24 cellular contexts compared by ENCODE assay signal in genomic region chr2:27412419-27413152, GRCh38. TPM values are rescaled to one million over a fixed set of nuclear protein-coding genes. Genes with fewer than 3 reads are reported as not detected.
A peak's percentile ranks its signal among the peaks of the same experiment; 100 is the strongest.
DNase-seq lines count a peak whose midpoint lies in the region; ATAC-seq, FAIRE-seq and TF ChIP-seq lines count a peak whose summit lies in the region.
"Had no signal": no experiment of that assay in that cellular context is flagged by ENCODE, and none has a peak within 500 bp of the region (broad histone marks: within the 10 kb centered on the region; RNA-seq: fewer than 3 reads in every experiment).

No MANE protein-coding gene starts in this region.

- H3K36me3 Mint-ChIP-seq in Caco-2 (ENCODE audit: insufficient read depth, unreplicated experiment), result peaks cover 19% of the 10 kb centered on the region
- H3K36me3 Mint-ChIP-seq in dendritic cell treated with granulocyte-macrophage colony-stimulating factor and Interleukin-4, amounts not matched to agents 40 ng/mL and 50 ng/mL, for 4 days (ENCODE audit: low read depth), result peaks cover 14% of the 10 kb centered on the region
- H3K36me3 Mint-ChIP-seq: CD4-positive, CD25-positive, alpha-beta regulatory T cell had no signal

- CTCF ChIA-PET in A549 (lab: Yijun Ruan, JAX), result interaction anchor here (0.6 kb wide), 1 partner anchor 248 kb away, joined by 3 read pairs; no protein-coding TSS in a partner anchor
- CTCF ChIA-PET in Caco-2 (lab: Charles Lee), result no interaction called here
- CTCF ChIA-PET in RWPE1 (lab: Yijun Ruan, JAX), result no interaction called here

- no peak for TF ChIP-seq RAD21 in A549 (conservative IDR thresholded peaks at IDR 0.05 in 1 of 2, IDR thresholded peaks at IDR 0.05 in 1 of 2)

- no peaks in the 10 kb centered on the region for H3K9me3 Mint-ChIP-seq in Caco-2 (ENCODE audit: unreplicated experiment)
- no peaks in the 10 kb centered on the region for H3K9me3 Mint-ChIP-seq in dendritic cell treated with granulocyte-macrophage colony-stimulating factor and Interleukin-4, amounts not matched to agents 40 ng/mL and 50 ng/mL, for 4 days

- H3K4me1 Mint-ChIP-seq in Caco-2 (ENCODE audit: low read depth, unreplicated experiment), result peaks cover 27% of the 10 kb centered on the region
- H3K4me1 Mint-ChIP-seq in dendritic cell treated with granulocyte-macrophage colony-stimulating factor and Interleukin-4, amounts not matched to agents 40 ng/mL and 50 ng/mL, for 4 days (ENCODE audit: low read depth), result peaks cover 24% of the 10 kb centered on the region

- H3K27ac ChIP-seq in A549, result peak overlapping the region in 1 of 2 experiments; percentile 16; a peak in 1 of 6 replicates
- H3K27ac ChIP-seq in RWPE1, result no peak overlapping the region
- H3K27ac ChIP-seq: GM23248, HL-60 had no signal

- no peak for ATAC-seq in A549
- ATAC-seq in GM18858 (IDR thresholded peaks at IDR 0.05; ENCODE audit: unreplicated experiment), result no peak
- ATAC-seq in HG03095 (IDR thresholded peaks at IDR 0.05; ENCODE audit: unreplicated experiment), result no peak

- intact Hi-C loops in Caco-2 (cut with micrococcal nuclease; ENCODE audit: unreplicated experiment), result no loop called here
- intact Hi-C loops in dendritic cell treated with granulocyte-macrophage colony-stimulating factor and Interleukin-4, amounts not matched to agents 40 ng/mL and 50 ng/mL, for 4 days (cut with micrococcal nuclease), result no loop called here

- WGBS in A549 (ENCODE audit: missing lambda C conversion rate), result 65% methylated on average over 9 of the region's 9 CpGs

- no peak for FAIRE-seq in A549 (lab: Jason Lieb, UNC)
- FAIRE-seq: GM12892, GM18507, H54 had no signal

- POLR2A ChIA-PET in A549 (lab: Yijun Ruan, JAX) (no interaction called here), Caco-2 (lab: Charles Lee) (no interaction called here), RWPE1 (lab: Yijun Ruan, JAX; ENCODE audit: low non-redundant PET) (no interaction called here)

- H3K9me3 ChIP-seq in A549, result no peaks in the 10 kb centered on the region
- no peaks in the 10 kb centered on the region for H3K9me3 ChIP-seq in Caco-2
- H3K9me3 ChIP-seq: BE2C had no signal

- H3K4me2 ChIP-seq in A549, result peak overlapping the region; percentile 6; the same call in 1 of the 3 replicates

- peaks cover 23% of the 10 kb centered on the region; the same call in 2 of the 3 replicates for H3K4me1 ChIP-seq in A549
- peaks cover 26% of the 10 kb centered on the region for H3K4me1 ChIP-seq in Caco-2

- peak overlapping the region; percentile 23 for H3K27ac Mint-ChIP-seq in Caco-2 (ENCODE audit: unreplicated experiment)
- H3K27ac Mint-ChIP-seq in dendritic cell treated with granulocyte-macrophage colony-stimulating factor and Interleukin-4, amounts not matched to agents 40 ng/mL and 50 ng/mL, for 4 days, result peak overlapping the region; percentile 47

- no TSS peak for BruUV-seq in Caco-2 (replicated peaks; lab: Mats Ljungman, UMichigan)

- TF ChIP-seq CTCF in A549 (IDR thresholded peaks at IDR 0.05) (no peak), Caco-2 (IDR thresholded peaks at IDR 0.05; ENCODE audit: insufficient read depth in 1 of 2, low read depth in 1 of 2, low read length in 1 of 2, severe bottlenecking in 1 of 2, unreplicated experiment in 1 of 2) (no peak), RWPE1 (conservative IDR thresholded peaks at IDR 0.05; ENCODE audit: low read depth) (no peak)

- H3K4me3 Mint-ChIP-seq in Caco-2 (ENCODE audit: unreplicated experiment), result no peak overlapping the region
- no peak overlapping the region for H3K4me3 Mint-ChIP-seq in dendritic cell treated with granulocyte-macrophage colony-stimulating factor and Interleukin-4, amounts not matched to agents 40 ng/mL and 50 ng/mL, for 4 days

- H3K27me3 Mint-ChIP-seq in Caco-2 (ENCODE audit: insufficient read depth, unreplicated experiment), result no peaks in the 10 kb centered on the region
- H3K27me3 Mint-ChIP-seq in dendritic cell treated with granulocyte-macrophage colony-stimulating factor and Interleukin-4, amounts not matched to agents 40 ng/mL and 50 ng/mL, for 4 days, result peaks cover 3% of the 10 kb centered on the region

- H3K4me3 ChIP-seq in A549 (no peak overlapping the region), Caco-2 (ENCODE audit: low read depth, low read length) (no peak overlapping the region)
- H3K4me3 ChIP-seq: GM23248 had no signal

- no peaks in the 10 kb centered on the region for H3K36me3 ChIP-seq in Caco-2 (ENCODE audit: control insufficient read depth, insufficient read depth, low read length)

- no peak for TF ChIP-seq EP300 in A549 (IDR thresholded peaks at IDR 0.05)

- no peaks in the 10 kb centered on the region for H3K27me3 ChIP-seq in Caco-2 (replicated peaks; ENCODE audit: control insufficient read depth, insufficient read depth, low read length)
- H3K27me3 ChIP-seq: BE2C had no signal

- DNase-seq in A549 (ENCODE audit: low read depth in 1 of 2, low spot score in 1 of 2) (peak in 1 of 2 experiments; percentile 29), Caco-2 (no peak), RWPE1 (ENCODE audit: low spot score) (no peak)
- DNase-seq: ACHN; BE2C; C1 segment of cervical spinal cord; CD4-positive, CD25-positive, alpha-beta regulatory T cell; DMS153; DMS79; GDM1; GM23248; HCEC 1CT; IMR-90; Karpas-422; KBM-7 had no signal

- TF ChIP-seq POLR2A in A549 (IDR thresholded peaks at IDR 0.05; ENCODE audit: low read length), result no peak

TF ChIP-seq in A549, 52 proteins besides CTCF, POLR2A, EP300 and RAD21:
- TF ChIP-seq RARB (CRISPR knock-in tag; IDR thresholded peaks at IDR 0.05) (no peak), HOXB13 (CRISPR knock-in tag; IDR thresholded peaks at IDR 0.05; ENCODE audit: low read depth) (no peak), TFCP2L1 (CRISPR knock-in tag; IDR thresholded peaks at IDR 0.05) (no peak), HMGXB4 (CRISPR knock-in tag; IDR thresholded peaks at IDR 0.05; ENCODE audit: borderline replicate concordance) (no peak), MAFK (IDR thresholded peaks at IDR 0.05; ENCODE audit: partially characterized antibody) (peak; percentile 20), ESRRA (IDR thresholded peaks at IDR 0.05; ENCODE audit: borderline replicate concordance, low read length) (no peak), NR3C1 (IDR thresholded peaks at IDR 0.05) (no peak), EHF (CRISPR knock-in tag; IDR thresholded peaks at IDR 0.05) (no peak)
- TF ChIP-seq, protein P1, sequence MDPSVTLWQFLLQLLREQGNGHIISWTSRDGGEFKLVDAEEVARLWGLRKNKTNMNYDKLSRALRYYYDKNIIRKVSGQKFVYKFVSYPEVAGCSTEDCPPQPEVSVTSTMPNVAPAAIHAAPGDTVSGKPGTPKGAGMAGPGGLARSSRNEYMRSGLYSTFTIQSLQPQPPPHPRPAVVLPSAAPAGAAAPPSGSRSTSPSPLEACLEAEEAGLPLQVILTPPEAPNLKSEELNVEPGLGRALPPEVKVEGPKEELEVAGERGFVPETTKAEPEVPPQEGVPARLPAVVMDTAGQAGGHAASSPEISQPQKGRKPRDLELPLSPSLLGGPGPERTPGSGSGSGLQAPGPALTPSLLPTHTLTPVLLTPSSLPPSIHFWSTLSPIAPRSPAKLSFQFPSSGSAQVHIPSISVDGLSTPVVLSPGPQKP (IDR thresholded peaks at IDR 0.05; ENCODE audit: low read depth, low read length), result no peak

RNA-seq across cellular contexts. Expression of gene PPM1G, which starts 3.2 kb away (rescaled TPM):
- polyA plus RNA-seq in A549 (2011; rRNA removed), result 123 and 129 TPM in 2 replicates
- polyA plus RNA-seq in A549 (2012; cell fraction: cytosol; rRNA removed), result 113 and 119 TPM in 2 replicates
- 85.0 and 104 TPM in 2 replicates for polyA plus RNA-seq in A549 (2012; cell fraction: nucleus; rRNA removed)
- polyA plus RNA-seq in A549 (2017; fragmentation: RNase III; extraction: RNeasy Plus Mini Kit Qiagen cat#74134 plus additional on column Dnase treatment), result 222 to 230 TPM (median 230 TPM) in 3 replicates
- 108 and 111 TPM in 2 replicates for polyA minus RNA-seq in A549 (2011; rRNA and poly(A)+ RNA removed)
- total RNA-seq in Caco-2 (2022), result 140 and 149 TPM in 2 replicates

RNA-seq across cellular contexts. Expression of gene NRBP1, which starts 15.8 kb away (rescaled TPM):
- polyA plus RNA-seq in A549 (2011; rRNA removed), result 229 and 231 TPM in 2 replicates
- 130 and 155 TPM in 2 replicates for polyA plus RNA-seq in A549 (2012; cell fraction: cytosol; rRNA removed)
- 131 and 139 TPM in 2 replicates for polyA plus RNA-seq in A549 (2012; cell fraction: nucleus; rRNA removed)
- 126 to 140 TPM (median 138 TPM) in 3 replicates for polyA plus RNA-seq in A549 (2017; fragmentation: RNase III; extraction: RNeasy Plus Mini Kit Qiagen cat#74134 plus additional on column Dnase treatment)
- polyA minus RNA-seq in A549 (2011; rRNA and poly(A)+ RNA removed), result 189 and 247 TPM in 2 replicates
- 148 and 169 TPM in 2 replicates for total RNA-seq in Caco-2 (2022)

RNA-seq across cellular contexts. Expression of gene KRTCAP3, which starts 29.6 kb away (rescaled TPM):
- polyA plus RNA-seq in A549 (2011; rRNA removed) (1.2 and 1.3 TPM in 2 replicates), A549 (2017; fragmentation: RNase III; extraction: RNeasy Plus Mini Kit Qiagen cat#74134 plus additional on column Dnase treatment) (0.68 to 0.92 TPM (median 0.79 TPM) in 3 replicates)
- 1.0 and 1.2 TPM in 2 replicates for polyA plus RNA-seq in A549 (2012; cell fraction: cytosol; rRNA removed)
- 7.8 and 10.5 TPM in 2 replicates for polyA plus RNA-seq in A549 (2012; cell fraction: nucleus; rRNA removed)
- polyA minus RNA-seq in A549 (2011; rRNA and poly(A)+ RNA removed), result 0.45 and 0.92 TPM in 2 replicates
- total RNA-seq in Caco-2 (2022), result 47.8 and 53.9 TPM in 2 replicates
- total RNA-seq: A172, Daoy, GM23248, IMR-90 had no signal

RNA-seq across cellular contexts. Expression of gene ZNF513, which starts 32.1 kb away (rescaled TPM):
- 9.9 and 10.8 TPM in 2 replicates for polyA plus RNA-seq in A549 (2011; rRNA removed)
- 17.4 and 22.5 TPM in 2 replicates for polyA plus RNA-seq in A549 (2012; cell fraction: cytosol; rRNA removed)
- 45.0 and 49.8 TPM in 2 replicates for polyA plus RNA-seq in A549 (2012; cell fraction: nucleus; rRNA removed)
- 13.1 to 22.7 TPM (median 22.1 TPM) in 3 replicates for polyA plus RNA-seq in A549 (2017; fragmentation: RNase III; extraction: RNeasy Plus Mini Kit Qiagen cat#74134 plus additional on column Dnase treatment)
- 12.3 and 13.8 TPM in 2 replicates for polyA minus RNA-seq in A549 (2011; rRNA and poly(A)+ RNA removed)
- total RNA-seq in Caco-2 (2022), result 18.2 and 19.2 TPM in 2 replicates
- total RNA-seq: A172 had no signal

RNA-seq across cellular contexts. Expression of gene SNX17, which starts 42.2 kb away (rescaled TPM):
- polyA plus RNA-seq in A549 (2011; rRNA removed) (141 and 158 TPM in 2 replicates), A549 (2017; fragmentation: RNase III; extraction: RNeasy Plus Mini Kit Qiagen cat#74134 plus additional on column Dnase treatment) (150 to 166 TPM (median 154 TPM) in 3 replicates)
- 137 and 149 TPM in 2 replicates for polyA plus RNA-seq in A549 (2012; cell fraction: cytosol; rRNA removed)
- 150 and 155 TPM in 2 replicates for polyA plus RNA-seq in A549 (2012; cell fraction: nucleus; rRNA removed)
- 117 and 132 TPM in 2 replicates for polyA minus RNA-seq in A549 (2011; rRNA and poly(A)+ RNA removed)
- 98.7 and 108 TPM in 2 replicates for total RNA-seq in Caco-2 (2022)
